ENCODE assay signal across 1 cellular context in the genomic region with DNA sequence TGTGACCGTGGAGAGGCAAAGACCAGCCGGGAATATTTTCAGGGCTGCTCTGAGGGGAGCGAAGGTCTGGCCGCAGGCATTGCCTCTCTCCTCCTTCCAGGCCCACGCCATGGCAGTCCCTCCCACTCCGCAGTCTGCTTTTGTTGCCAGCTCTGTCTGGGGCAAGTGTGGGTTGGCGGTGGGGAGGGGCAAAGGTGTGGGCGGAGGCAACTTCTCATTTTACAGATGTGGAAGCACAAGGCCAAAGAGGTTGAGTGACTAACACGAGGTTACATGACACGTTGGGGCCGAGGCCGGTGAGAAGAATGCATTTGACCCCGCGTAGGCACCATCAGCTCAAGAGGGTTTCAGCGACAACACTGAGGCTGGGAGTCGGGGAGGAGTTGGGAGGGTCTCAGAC.
TF ChIP-seq lines count a peak whose summit lies in the region.

No MANE protein-coding gene starts in this region.

TF ChIP-seq in K562, 482 proteins besides CTCF, POLR2A, EP300 and RAD21 (continued from another document and continues in another):
- TF ChIP-seq, protein P1, sequence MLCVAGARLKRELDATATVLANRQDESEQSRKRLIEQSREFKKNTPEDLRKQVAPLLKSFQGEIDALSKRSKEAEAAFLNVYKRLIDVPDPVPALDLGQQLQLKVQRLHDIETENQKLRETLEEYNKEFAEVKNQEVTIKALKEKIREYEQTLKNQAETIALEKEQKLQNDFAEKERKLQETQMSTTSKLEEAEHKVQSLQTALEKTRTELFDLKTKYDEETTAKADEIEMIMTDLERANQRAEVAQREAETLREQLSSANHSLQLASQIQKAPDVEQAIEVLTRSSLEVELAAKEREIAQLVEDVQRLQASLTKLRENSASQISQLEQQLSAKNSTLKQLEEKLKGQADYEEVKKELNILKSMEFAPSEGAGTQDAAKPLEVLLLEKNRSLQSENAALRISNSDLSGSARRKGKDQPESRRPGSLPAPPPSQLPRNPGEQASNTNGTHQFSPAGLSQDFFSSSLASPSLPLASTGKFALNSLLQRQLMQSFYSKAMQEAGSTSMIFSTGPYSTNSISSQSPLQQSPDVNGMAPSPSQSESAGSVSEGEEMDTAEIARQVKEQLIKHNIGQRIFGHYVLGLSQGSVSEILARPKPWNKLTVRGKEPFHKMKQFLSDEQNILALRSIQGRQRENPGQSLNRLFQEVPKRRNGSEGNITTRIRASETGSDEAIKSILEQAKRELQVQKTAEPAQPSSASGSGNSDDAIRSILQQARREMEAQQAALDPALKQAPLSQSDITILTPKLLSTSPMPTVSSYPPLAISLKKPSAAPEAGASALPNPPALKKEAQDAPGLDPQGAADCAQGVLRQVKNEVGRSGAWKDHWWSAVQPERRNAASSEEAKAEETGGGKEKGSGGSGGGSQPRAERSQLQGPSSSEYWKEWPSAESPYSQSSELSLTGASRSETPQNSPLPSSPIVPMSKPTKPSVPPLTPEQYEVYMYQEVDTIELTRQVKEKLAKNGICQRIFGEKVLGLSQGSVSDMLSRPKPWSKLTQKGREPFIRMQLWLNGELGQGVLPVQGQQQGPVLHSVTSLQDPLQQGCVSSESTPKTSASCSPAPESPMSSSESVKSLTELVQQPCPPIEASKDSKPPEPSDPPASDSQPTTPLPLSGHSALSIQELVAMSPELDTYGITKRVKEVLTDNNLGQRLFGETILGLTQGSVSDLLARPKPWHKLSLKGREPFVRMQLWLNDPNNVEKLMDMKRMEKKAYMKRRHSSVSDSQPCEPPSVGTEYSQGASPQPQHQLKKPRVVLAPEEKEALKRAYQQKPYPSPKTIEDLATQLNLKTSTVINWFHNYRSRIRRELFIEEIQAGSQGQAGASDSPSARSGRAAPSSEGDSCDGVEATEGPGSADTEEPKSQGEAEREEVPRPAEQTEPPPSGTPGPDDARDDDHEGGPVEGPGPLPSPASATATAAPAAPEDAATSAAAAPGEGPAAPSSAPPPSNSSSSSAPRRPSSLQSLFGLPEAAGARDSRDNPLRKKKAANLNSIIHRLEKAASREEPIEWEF (CRISPR knock-in tag; IDR thresholded peaks at IDR 0.05), result no peak
- TF ChIP-seq, protein P2, sequence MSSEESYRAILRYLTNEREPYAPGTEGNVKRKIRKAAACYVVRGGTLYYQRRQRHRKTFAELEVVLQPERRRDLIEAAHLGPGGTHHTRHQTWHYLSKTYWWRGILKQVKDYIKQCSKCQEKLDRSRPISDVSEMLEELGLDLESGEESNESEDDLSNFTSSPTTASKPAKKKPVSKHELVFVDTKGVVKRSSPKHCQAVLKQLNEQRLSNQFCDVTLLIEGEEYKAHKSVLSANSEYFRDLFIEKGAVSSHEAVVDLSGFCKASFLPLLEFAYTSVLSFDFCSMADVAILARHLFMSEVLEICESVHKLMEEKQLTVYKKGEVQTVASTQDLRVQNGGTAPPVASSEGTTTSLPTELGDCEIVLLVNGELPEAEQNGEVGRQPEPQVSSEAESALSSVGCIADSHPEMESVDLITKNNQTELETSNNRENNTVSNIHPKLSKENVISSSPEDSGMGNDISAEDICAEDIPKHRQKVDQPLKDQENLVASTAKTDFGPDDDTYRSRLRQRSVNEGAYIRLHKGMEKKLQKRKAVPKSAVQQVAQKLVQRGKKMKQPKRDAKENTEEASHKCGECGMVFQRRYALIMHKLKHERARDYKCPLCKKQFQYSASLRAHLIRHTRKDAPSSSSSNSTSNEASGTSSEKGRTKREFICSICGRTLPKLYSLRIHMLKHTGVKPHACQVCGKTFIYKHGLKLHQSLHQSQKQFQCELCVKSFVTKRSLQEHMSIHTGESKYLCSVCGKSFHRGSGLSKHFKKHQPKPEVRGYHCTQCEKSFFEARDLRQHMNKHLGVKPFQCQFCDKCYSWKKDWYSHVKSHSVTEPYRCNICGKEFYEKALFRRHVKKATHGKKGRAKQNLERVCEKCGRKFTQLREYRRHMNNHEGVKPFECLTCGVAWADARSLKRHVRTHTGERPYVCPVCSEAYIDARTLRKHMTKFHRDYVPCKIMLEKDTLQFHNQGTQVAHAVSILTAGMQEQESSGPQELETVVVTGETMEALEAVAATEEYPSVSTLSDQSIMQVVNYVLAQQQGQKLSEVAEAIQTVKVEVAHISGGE (CRISPR knock-in tag; IDR thresholded peaks at IDR 0.05), result no peak
- no peak for TF ChIP-seq PPARD (CRISPR knock-in tag; IDR thresholded peaks at IDR 0.05)
- no peak for TF ChIP-seq TOE1 (IDR thresholded peaks at IDR 0.05; ENCODE audit: borderline replicate concordance)
- no peak for TF ChIP-seq TOE1 (CRISPR knock-in tag; IDR thresholded peaks at IDR 0.05; ENCODE audit: borderline replicate concordance, low read depth)
- TF ChIP-seq ZNF780A (CRISPR knock-in tag; IDR thresholded peaks at IDR 0.05), result no peak
- no peak for TF ChIP-seq EP400 (IDR thresholded peaks at IDR 0.05)
- TF ChIP-seq JUN (IDR thresholded peaks at IDR 0.05; ENCODE audit: borderline replicate concordance, low read depth, low read length), result 0 out of 2 replicates have a peak, but pooled peaks have one; percentile 7
- no peak for TF ChIP-seq JUN (CRISPR knock-in tag; IDR thresholded peaks at IDR 0.05; ENCODE audit: borderline replicate concordance)
- TF ChIP-seq, protein P3, sequence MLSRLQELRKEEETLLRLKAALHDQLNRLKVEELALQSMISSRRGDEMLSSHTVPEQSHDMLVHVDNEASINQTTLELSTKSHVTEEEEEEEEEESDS (CRISPR knock-in tag; IDR thresholded peaks at IDR 0.05), result no peak
- no peak for TF ChIP-seq CSDE1 (IDR thresholded peaks at IDR 0.05)
- TF ChIP-seq MBD2 (IDR thresholded peaks at IDR 0.05; ENCODE audit: borderline replicate concordance, low read depth), result no peak
- TF ChIP-seq JUND (IDR thresholded peaks at IDR 0.05; ENCODE audit: borderline replicate concordance, low read depth, low read length), result no peak
- TF ChIP-seq JUND (tag; IDR thresholded peaks at IDR 0.05; ENCODE audit: borderline replicate concordance, low read depth, low read length), result no peak
- no peak for TF ChIP-seq CREB1 (IDR thresholded peaks at IDR 0.05)
- TF ChIP-seq CREB1 (CRISPR knock-in tag; IDR thresholded peaks at IDR 0.05), result peak; percentile 38; the same call in 1 of the 2 replicates
- no peak for TF ChIP-seq XRCC4 (IDR thresholded peaks at IDR 0.05; ENCODE audit: extremely low read depth, insufficient read depth, insufficient read length)
- no peak for TF ChIP-seq DNMT1 (IDR thresholded peaks at IDR 0.05)
- TF ChIP-seq TRIM28 (IDR thresholded peaks at IDR 0.05), result no peak
- no peak for TF ChIP-seq ZEB2 (IDR thresholded peaks at IDR 0.05)
- TF ChIP-seq, protein P4, sequence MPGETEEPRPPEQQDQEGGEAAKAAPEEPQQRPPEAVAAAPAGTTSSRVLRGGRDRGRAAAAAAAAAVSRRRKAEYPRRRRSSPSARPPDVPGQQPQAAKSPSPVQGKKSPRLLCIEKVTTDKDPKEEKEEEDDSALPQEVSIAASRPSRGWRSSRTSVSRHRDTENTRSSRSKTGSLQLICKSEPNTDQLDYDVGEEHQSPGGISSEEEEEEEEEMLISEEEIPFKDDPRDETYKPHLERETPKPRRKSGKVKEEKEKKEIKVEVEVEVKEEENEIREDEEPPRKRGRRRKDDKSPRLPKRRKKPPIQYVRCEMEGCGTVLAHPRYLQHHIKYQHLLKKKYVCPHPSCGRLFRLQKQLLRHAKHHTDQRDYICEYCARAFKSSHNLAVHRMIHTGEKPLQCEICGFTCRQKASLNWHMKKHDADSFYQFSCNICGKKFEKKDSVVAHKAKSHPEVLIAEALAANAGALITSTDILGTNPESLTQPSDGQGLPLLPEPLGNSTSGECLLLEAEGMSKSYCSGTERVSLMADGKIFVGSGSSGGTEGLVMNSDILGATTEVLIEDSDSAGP (CRISPR knock-in tag; IDR thresholded peaks at IDR 0.05), result no peak
- TF ChIP-seq ZBTB17 (CRISPR knock-in tag; IDR thresholded peaks at IDR 0.05), result no peak
- no peak for TF ChIP-seq ZNF584 (CRISPR knock-in tag; IDR thresholded peaks at IDR 0.05; ENCODE audit: low read depth)
- no peak for TF ChIP-seq FOXM1 (IDR thresholded peaks at IDR 0.05; ENCODE audit: low read depth)
- TF ChIP-seq FOXM1 (CRISPR knock-in tag; IDR thresholded peaks at IDR 0.05; ENCODE audit: low read depth), result no peak
- TF ChIP-seq, protein P5, sequence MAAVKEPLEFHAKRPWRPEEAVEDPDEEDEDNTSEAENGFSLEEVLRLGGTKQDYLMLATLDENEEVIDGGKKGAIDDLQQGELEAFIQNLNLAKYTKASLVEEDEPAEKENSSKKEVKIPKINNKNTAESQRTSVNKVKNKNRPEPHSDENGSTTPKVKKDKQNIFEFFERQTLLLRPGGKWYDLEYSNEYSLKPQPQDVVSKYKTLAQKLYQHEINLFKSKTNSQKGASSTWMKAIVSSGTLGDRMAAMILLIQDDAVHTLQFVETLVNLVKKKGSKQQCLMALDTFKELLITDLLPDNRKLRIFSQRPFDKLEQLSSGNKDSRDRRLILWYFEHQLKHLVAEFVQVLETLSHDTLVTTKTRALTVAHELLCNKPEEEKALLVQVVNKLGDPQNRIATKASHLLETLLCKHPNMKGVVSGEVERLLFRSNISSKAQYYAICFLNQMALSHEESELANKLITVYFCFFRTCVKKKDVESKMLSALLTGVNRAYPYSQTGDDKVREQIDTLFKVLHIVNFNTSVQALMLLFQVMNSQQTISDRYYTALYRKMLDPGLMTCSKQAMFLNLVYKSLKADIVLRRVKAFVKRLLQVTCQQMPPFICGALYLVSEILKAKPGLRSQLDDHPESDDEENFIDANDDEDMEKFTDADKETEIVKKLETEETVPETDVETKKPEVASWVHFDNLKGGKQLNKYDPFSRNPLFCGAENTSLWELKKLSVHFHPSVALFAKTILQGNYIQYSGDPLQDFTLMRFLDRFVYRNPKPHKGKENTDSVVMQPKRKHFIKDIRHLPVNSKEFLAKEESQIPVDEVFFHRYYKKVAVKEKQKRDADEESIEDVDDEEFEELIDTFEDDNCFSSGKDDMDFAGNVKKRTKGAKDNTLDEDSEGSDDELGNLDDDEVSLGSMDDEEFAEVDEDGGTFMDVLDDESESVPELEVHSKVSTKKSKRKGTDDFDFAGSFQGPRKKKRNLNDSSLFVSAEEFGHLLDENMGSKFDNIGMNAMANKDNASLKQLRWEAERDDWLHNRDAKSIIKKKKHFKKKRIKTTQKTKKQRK (IDR thresholded peaks at IDR 0.05; ENCODE audit: borderline replicate concordance, low read depth, low read length), result no peak
- TF ChIP-seq, protein P6, sequence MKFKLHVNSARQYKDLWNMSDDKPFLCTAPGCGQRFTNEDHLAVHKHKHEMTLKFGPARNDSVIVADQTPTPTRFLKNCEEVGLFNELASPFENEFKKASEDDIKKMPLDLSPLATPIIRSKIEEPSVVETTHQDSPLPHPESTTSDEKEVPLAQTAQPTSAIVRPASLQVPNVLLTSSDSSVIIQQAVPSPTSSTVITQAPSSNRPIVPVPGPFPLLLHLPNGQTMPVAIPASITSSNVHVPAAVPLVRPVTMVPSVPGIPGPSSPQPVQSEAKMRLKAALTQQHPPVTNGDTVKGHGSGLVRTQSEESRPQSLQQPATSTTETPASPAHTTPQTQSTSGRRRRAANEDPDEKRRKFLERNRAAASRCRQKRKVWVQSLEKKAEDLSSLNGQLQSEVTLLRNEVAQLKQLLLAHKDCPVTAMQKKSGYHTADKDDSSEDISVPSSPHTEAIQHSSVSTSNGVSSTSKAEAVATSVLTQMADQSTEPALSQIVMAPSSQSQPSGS (CRISPR knock-in tag; IDR thresholded peaks at IDR 0.05), result no peak
- peak in 1 of 2 experiments; percentile 26; a peak in 2 of 4 replicates for TF ChIP-seq NRF1 (conservative IDR thresholded peaks at IDR 0.05 in 1 of 2, IDR thresholded peaks at IDR 0.05 in 1 of 2)
- no peak for TF ChIP-seq MTF1 (CRISPR knock-in tag; IDR thresholded peaks at IDR 0.05; ENCODE audit: borderline replicate concordance)
- no peak for TF ChIP-seq SREBF1 (IDR thresholded peaks at IDR 0.05; ENCODE audit: borderline replicate concordance, low read depth, low read length)
- no peak for TF ChIP-seq TAF1 (IDR thresholded peaks at IDR 0.05; ENCODE audit: control insufficient read depth, extremely low read depth, insufficient read depth, low read length, severe bottlenecking)
- TF ChIP-seq FUS (optimal IDR thresholded peaks at IDR 0.05; ENCODE audit: low read depth, low read length), result no peak
- TF ChIP-seq, protein P7, sequence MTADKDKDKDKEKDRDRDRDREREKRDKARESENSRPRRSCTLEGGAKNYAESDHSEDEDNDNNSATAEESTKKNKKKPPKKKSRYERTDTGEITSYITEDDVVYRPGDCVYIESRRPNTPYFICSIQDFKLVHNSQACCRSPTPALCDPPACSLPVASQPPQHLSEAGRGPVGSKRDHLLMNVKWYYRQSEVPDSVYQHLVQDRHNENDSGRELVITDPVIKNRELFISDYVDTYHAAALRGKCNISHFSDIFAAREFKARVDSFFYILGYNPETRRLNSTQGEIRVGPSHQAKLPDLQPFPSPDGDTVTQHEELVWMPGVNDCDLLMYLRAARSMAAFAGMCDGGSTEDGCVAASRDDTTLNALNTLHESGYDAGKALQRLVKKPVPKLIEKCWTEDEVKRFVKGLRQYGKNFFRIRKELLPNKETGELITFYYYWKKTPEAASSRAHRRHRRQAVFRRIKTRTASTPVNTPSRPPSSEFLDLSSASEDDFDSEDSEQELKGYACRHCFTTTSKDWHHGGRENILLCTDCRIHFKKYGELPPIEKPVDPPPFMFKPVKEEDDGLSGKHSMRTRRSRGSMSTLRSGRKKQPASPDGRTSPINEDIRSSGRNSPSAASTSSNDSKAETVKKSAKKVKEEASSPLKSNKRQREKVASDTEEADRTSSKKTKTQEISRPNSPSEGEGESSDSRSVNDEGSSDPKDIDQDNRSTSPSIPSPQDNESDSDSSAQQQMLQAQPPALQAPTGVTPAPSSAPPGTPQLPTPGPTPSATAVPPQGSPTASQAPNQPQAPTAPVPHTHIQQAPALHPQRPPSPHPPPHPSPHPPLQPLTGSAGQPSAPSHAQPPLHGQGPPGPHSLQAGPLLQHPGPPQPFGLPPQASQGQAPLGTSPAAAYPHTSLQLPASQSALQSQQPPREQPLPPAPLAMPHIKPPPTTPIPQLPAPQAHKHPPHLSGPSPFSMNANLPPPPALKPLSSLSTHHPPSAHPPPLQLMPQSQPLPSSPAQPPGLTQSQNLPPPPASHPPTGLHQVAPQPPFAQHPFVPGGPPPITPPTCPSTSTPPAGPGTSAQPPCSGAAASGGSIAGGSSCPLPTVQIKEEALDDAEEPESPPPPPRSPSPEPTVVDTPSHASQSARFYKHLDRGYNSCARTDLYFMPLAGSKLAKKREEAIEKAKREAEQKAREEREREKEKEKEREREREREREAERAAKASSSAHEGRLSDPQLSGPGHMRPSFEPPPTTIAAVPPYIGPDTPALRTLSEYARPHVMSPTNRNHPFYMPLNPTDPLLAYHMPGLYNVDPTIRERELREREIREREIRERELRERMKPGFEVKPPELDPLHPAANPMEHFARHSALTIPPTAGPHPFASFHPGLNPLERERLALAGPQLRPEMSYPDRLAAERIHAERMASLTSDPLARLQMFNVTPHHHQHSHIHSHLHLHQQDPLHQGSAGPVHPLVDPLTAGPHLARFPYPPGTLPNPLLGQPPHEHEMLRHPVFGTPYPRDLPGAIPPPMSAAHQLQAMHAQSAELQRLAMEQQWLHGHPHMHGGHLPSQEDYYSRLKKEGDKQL (CRISPR knock-in tag; IDR thresholded peaks at IDR 0.05; ENCODE audit: borderline replicate concordance), result no peak
- TF ChIP-seq, protein P8, sequence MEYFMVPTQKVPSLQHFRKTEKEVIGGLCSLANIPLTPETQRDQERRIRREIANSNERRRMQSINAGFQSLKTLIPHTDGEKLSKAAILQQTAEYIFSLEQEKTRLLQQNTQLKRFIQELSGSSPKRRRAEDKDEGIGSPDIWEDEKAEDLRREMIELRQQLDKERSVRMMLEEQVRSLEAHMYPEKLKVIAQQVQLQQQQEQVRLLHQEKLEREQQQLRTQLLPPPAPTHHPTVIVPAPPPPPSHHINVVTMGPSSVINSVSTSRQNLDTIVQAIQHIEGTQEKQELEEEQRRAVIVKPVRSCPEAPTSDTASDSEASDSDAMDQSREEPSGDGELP (CRISPR knock-in tag; IDR thresholded peaks at IDR 0.05; ENCODE audit: borderline replicate concordance), result peak; percentile 16; the same call in 1 of the 2 replicates
